In genomic region chr5:59066367-59067163, GRCh38 we compare ENCODE assay signal across 19 cellular contexts.
DNase-seq lines count a peak whose midpoint lies in the region; ATAC-seq and TF ChIP-seq lines count a peak whose summit lies in the region.
"Had no signal": no experiment of that assay in that cellular context is flagged by ENCODE, and none has a peak within 500 bp of the region (broad histone marks: within the 10 kb centered on the region; RNA-seq: fewer than 3 reads in every experiment).

No MANE protein-coding gene starts in this region.

- no peak for TF ChIP-seq CTCF in fibroblast of mammary gland (conservative IDR thresholded peaks at IDR 0.05; ENCODE audit: control insufficient read depth, insufficient read depth, low read depth, low read length)

- intact Hi-C loops in activated CD4-positive, alpha-beta T cell treated with anti-CD3 and anti-CD28 coated beads for 36 hours (cut with DNase I, micrococcal nuclease), result no loop called here
- intact Hi-C loops in activated CD4-positive, alpha-beta T cell treated with anti-CD3 and anti-CD28 coated beads, Interleukin-2, amount 10 ng/mL, durations not matched to agents 24 days and 14 days (cut with micrococcal nuclease), result no loop called here

- POLR2A ChIA-PET in activated CD4-positive, alpha-beta T cell treated with anti-CD3 and anti-CD28 coated beads for 36 hours (lab: Charles Lee), result no interaction called here

- no peaks in the 10 kb centered on the region for H3K36me3 Mint-ChIP-seq in activated CD4-positive, alpha-beta T cell treated with anti-CD3 and anti-CD28 coated beads for 36 hours (ENCODE audit: low read depth)
- H3K36me3 Mint-ChIP-seq in activated CD4-positive, alpha-beta T cell treated with anti-CD3 and anti-CD28 coated beads, Interleukin-2, amount 10 ng/mL, durations not matched to agents 24 days and 14 days (ENCODE audit: low read depth), result no peaks in the 10 kb centered on the region
- no peaks in the 10 kb centered on the region for H3K36me3 Mint-ChIP-seq in stimulated activated effector memory CD8-positive, alpha-beta T cell treated with anti-CD3 and anti-CD28 coated beads, Interleukin-12 subunit alpha, Interleukin-12 subunit beta, amount 100 ng/mL, for 72 hours

- ATAC-seq in activated CD4-positive, alpha-beta T cell treated with anti-CD3 and anti-CD28 coated beads for 36 hours, result peak; percentile 47
- ATAC-seq in stimulated activated effector memory CD8-positive, alpha-beta T cell treated with anti-CD3 and anti-CD28 coated beads, Interleukin-12 subunit alpha, Interleukin-12 subunit beta, amount 100 ng/mL, for 72 hours, result peak; percentile 91
- ATAC-seq: activated T-cell treated with anti-CD3 and anti-CD28 coated beads, Interleukin-2, amount 50 U/mL, for 4 hours; upper lobe of right lung had no signal

- H3K27me3 ChIP-seq in HAP-1 (ENCODE audit: low read depth), result no peaks in the 10 kb centered on the region; the same call in 1 of the 2 replicates
- H3K27me3 ChIP-seq: esophagus muscularis mucosa, upper lobe of right lung had no signal

- H3K9me3 Mint-ChIP-seq in activated CD4-positive, alpha-beta T cell treated with anti-CD3 and anti-CD28 coated beads for 36 hours (ENCODE audit: low read depth), result no peaks in the 10 kb centered on the region
- H3K9me3 Mint-ChIP-seq in activated CD4-positive, alpha-beta T cell treated with anti-CD3 and anti-CD28 coated beads, Interleukin-2, amount 10 ng/mL, durations not matched to agents 24 days and 14 days, result peaks cover 10% of the 10 kb centered on the region
- no peaks in the 10 kb centered on the region for H3K9me3 Mint-ChIP-seq in stimulated activated effector memory CD8-positive, alpha-beta T cell treated with anti-CD3 and anti-CD28 coated beads, Interleukin-12 subunit alpha, Interleukin-12 subunit beta, amount 100 ng/mL, for 72 hours
- H3K9me3 Mint-ChIP-seq: activated T-cell treated with anti-CD3 and anti-CD28 coated beads, Interleukin-2, amount 50 U/mL, for 4 hours; T-helper 2 cell treated with Interferon-gamma antibody and Interleukin-4, amounts not matched to agents 5 μg/mL and 100 μg/mL, for 36 hours had no signal

- DNase-seq in activated CD4-positive, alpha-beta T cell treated with anti-CD3 and anti-CD28 coated beads for 36 hours, result no peak
- no peak for DNase-seq in activated CD4-positive, alpha-beta T cell treated with anti-CD3 and anti-CD28 coated beads, Interleukin-2, amount 10 ng/mL, durations not matched to agents 24 days and 14 days
- DNase-seq in NCI-H226 (peak; percentile 27), fibroblast of mammary gland (ENCODE audit: low read depth) (peak; percentile 99), HAP-1 (ENCODE audit: low spot score in 2 of 2) (no peak), GDM1 (lab: John Stamatoyannopoulos, UW) (no peak)
- no peak for DNase-seq in stimulated activated effector memory CD8-positive, alpha-beta T cell treated with anti-CD3 and anti-CD28 coated beads, Interleukin-12 subunit alpha, Interleukin-12 subunit beta, amount 100 ng/mL, for 72 hours (ENCODE audit: low spot score in 2 of 2)
- no peak for DNase-seq in stimulated activated CD4-positive, alpha-beta T cell treated with anti-CD3 and anti-CD28 coated beads, Interleukin-2, amount 100 ng/mL, for 24 hours
- DNase-seq: activated CD4-positive, alpha-beta T cell treated with anti-CD3 and anti-CD28 coated beads, Interleukin-2, amount 50 U/mL, for 1 hour; activated T-cell treated with anti-CD3 and anti-CD28 coated beads, Interleukin-2, amount 50 U/mL, for 4 hours; amniotic stem cell; DMS 273 treated with DMSO at 0.1 percent for 48 hours; hippocampal formation; NCI-H187 treated with DMSO at 0.1 percent for 48 hours; Right ventricle myocardium superior; upper lobe of right lung had no signal

- no peaks in the 10 kb centered on the region for H3K4me1 ChIP-seq in HAP-1
- H3K4me1 ChIP-seq: upper lobe of right lung had no signal

- H3K27me3 Mint-ChIP-seq in activated CD4-positive, alpha-beta T cell treated with anti-CD3 and anti-CD28 coated beads for 36 hours, result peaks cover 2% of the 10 kb centered on the region
- peaks cover 15% of the 10 kb centered on the region for H3K27me3 Mint-ChIP-seq in activated CD4-positive, alpha-beta T cell treated with anti-CD3 and anti-CD28 coated beads, Interleukin-2, amount 10 ng/mL, durations not matched to agents 24 days and 14 days

- peaks cover 6% of the 10 kb centered on the region for H3K4me1 Mint-ChIP-seq in activated CD4-positive, alpha-beta T cell treated with anti-CD3 and anti-CD28 coated beads for 36 hours
- H3K4me1 Mint-ChIP-seq in activated CD4-positive, alpha-beta T cell treated with anti-CD3 and anti-CD28 coated beads, Interleukin-2, amount 10 ng/mL, durations not matched to agents 24 days and 14 days, result peaks cover 4% of the 10 kb centered on the region
- peaks cover 8% of the 10 kb centered on the region for H3K4me1 Mint-ChIP-seq in stimulated activated effector memory CD8-positive, alpha-beta T cell treated with anti-CD3 and anti-CD28 coated beads, Interleukin-12 subunit alpha, Interleukin-12 subunit beta, amount 100 ng/mL, for 72 hours

- H3K9me3 ChIP-seq in HAP-1, result no peaks in the 10 kb centered on the region
- H3K9me3 ChIP-seq: esophagus muscularis mucosa, upper lobe of right lung had no signal

- H3K36me3 ChIP-seq in HAP-1 (replicated peaks), result no peaks in the 10 kb centered on the region
- H3K36me3 ChIP-seq: esophagus muscularis mucosa, upper lobe of right lung had no signal

- no peak overlapping the region for H3K27ac Mint-ChIP-seq in activated CD4-positive, alpha-beta T cell treated with anti-CD3 and anti-CD28 coated beads for 36 hours
- H3K27ac Mint-ChIP-seq in activated CD4-positive, alpha-beta T cell treated with anti-CD3 and anti-CD28 coated beads, Interleukin-2, amount 10 ng/mL, durations not matched to agents 24 days and 14 days, result no peak overlapping the region
- H3K27ac Mint-ChIP-seq in stimulated activated effector memory CD8-positive, alpha-beta T cell treated with anti-CD3 and anti-CD28 coated beads, Interleukin-12 subunit alpha, Interleukin-12 subunit beta, amount 100 ng/mL, for 72 hours, result no peak overlapping the region
- H3K27ac Mint-ChIP-seq: T-helper 2 cell treated with Interferon-gamma antibody and Interleukin-4, amounts not matched to agents 5 μg/mL and 100 μg/mL, for 36 hours had no signal

- CTCF ChIA-PET in activated CD4-positive, alpha-beta T cell treated with anti-CD3 and anti-CD28 coated beads for 36 hours (lab: Charles Lee), result interaction anchor here (0.7 to 1.5 kb wide), 2 partner anchors 299 to 591 kb away, joined by 3 to 4 read pairs; no protein-coding TSS in a partner anchor

- in situ Hi-C loops in HAP-1 (cut with MboI; ENCODE audit: low sequenced_read_pairs), result no loop called here

- H3K4me3 ChIP-seq in fibroblast of mammary gland (ENCODE audit: control insufficient read depth, low read depth, low read length) (no peak overlapping the region), HAP-1 (no peak overlapping the region)
- H3K4me3 ChIP-seq: coronary artery, esophagus muscularis mucosa, upper lobe of right lung had no signal

- H3K4me3 Mint-ChIP-seq in activated CD4-positive, alpha-beta T cell treated with anti-CD3 and anti-CD28 coated beads for 36 hours, result no peak overlapping the region
- no peak overlapping the region for H3K4me3 Mint-ChIP-seq in activated CD4-positive, alpha-beta T cell treated with anti-CD3 and anti-CD28 coated beads, Interleukin-2, amount 10 ng/mL, durations not matched to agents 24 days and 14 days
- H3K4me3 Mint-ChIP-seq in stimulated activated effector memory CD8-positive, alpha-beta T cell treated with anti-CD3 and anti-CD28 coated beads, Interleukin-12 subunit alpha, Interleukin-12 subunit beta, amount 100 ng/mL, for 72 hours, result no peak overlapping the region
- H3K4me3 Mint-ChIP-seq: activated T-cell treated with anti-CD3 and anti-CD28 coated beads, Interleukin-2, amount 50 U/mL, for 4 hours; T-helper 2 cell treated with Interferon-gamma antibody and Interleukin-4, amounts not matched to agents 5 μg/mL and 100 μg/mL, for 36 hours had no signal

Comparison
In these comparisons a context has a peak if more than half of its experiments do, and no peak if none do; other contexts are left out.
1. DNase-seq: peak in NCI-H226 (single experiment) and fibroblast of mammary gland (single experiment); none in activated CD4-positive, alpha-beta T cell treated with anti-CD3 and anti-CD28 coated beads for 36 hours (single experiment), activated CD4-positive, alpha-beta T cell treated with anti-CD3 and anti-CD28 coated beads, Interleukin-2, amount 10 ng/mL, durations not matched to agents 24 days and 14 days (single experiment), stimulated activated effector memory CD8-positive, alpha-beta T cell treated with anti-CD3 and anti-CD28 coated beads, Interleukin-12 subunit alpha, Interleukin-12 subunit beta, amount 100 ng/mL, for 72 hours (0 of 2), stimulated activated CD4-positive, alpha-beta T cell treated with anti-CD3 and anti-CD28 coated beads, Interleukin-2, amount 100 ng/mL, for 24 hours (0 of 2), HAP-1 (0 of 2) and GDM1 (single experiment).